In the genomic region with DNA sequence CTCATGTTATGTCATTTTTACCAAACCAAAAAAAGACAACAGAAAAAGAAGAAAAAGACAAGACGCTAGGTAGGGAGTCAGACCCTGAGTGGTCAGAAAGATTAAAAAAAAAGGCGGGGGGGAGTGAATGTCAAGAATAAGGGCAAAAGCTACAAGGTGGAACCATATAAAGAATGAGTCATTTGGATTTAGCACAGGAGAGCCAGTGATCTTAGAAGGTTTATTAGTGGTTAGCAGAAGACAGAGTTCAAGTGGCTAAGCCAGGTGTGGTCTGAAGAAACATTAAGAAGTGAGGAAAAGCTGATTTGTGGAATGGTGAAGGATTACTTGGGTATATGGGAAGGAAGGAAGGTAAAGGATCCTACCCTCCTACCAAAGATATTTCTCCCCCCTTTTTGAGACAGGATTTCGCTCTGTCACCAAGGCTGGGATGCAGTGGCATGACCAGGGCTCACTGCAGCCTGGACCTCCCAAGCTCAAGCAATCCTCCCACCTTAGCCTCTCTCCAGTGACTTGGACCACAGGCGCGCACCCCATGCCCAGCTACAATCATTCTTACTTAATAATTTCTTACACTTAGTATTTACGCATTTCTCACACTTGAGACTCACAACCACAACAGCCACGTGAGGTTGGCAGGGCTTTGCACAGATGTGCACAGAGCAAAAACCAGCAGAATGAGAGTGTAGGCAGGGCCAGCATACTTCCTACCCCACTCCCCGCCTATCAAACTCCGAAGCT, we compare ENCODE assay signal across 13 cellular contexts. TPM values are rescaled to one million over a fixed set of nuclear protein-coding genes. Genes with fewer than 3 reads are reported as not detected.
DNase-seq lines count a peak whose midpoint lies in the region; ATAC-seq and TF ChIP-seq lines count a peak whose summit lies in the region.
"Had no signal": no experiment of that assay in that cellular context is flagged by ENCODE, and none has a peak within 500 bp of the region (broad histone marks: within the 10 kb centered on the region; RNA-seq: fewer than 3 reads in every experiment).

No MANE protein-coding gene starts in this region.

- H3K4me1 Mint-ChIP-seq in Caco-2 (ENCODE audit: low read depth, unreplicated experiment) (peaks cover 34% of the 10 kb centered on the region), neural progenitor cell (peaks cover 21% of the 10 kb centered on the region)
- H3K4me1 Mint-ChIP-seq: activated CD4-positive, alpha-beta T cell treated with anti-CD3 and anti-CD28 coated beads, Interleukin-2, amount 10 ng/mL, durations not matched to agents 7 days and 5 days; T-cell had no signal

- H3K9ac ChIP-seq in neural progenitor cell: no peak overlapping the region

- no peak overlapping the region for H2AFZ ChIP-seq in neural progenitor cell (replicated peaks)

- intact Hi-C loops in Caco-2 (cut with micrococcal nuclease; ENCODE audit: unreplicated experiment): no loop called here

- POLR2A ChIA-PET in Caco-2 (lab: Charles Lee): no interaction called here

- H3K9me3 ChIP-seq in Caco-2 (no peaks in the 10 kb centered on the region), Peyer's patch (peaks cover 0 to 5% (median 0%) of the 10 kb centered on the region in 4 donors), neural progenitor cell (ENCODE audit: low read depth) (no peaks in the 10 kb centered on the region)
- H3K9me3 ChIP-seq: neutrophil had no signal

- H3K4me2 ChIP-seq in neural progenitor cell: peak overlapping the region; percentile 86

- H3K4me3 Mint-ChIP-seq in Caco-2 (ENCODE audit: unreplicated experiment): peak overlapping the region; percentile 83
- peak overlapping the region; percentile 94 for H3K4me3 Mint-ChIP-seq in neural progenitor cell
- H3K4me3 Mint-ChIP-seq: activated CD4-positive, alpha-beta T cell treated with anti-CD3 and anti-CD28 coated beads, Interleukin-2, amount 10 ng/mL, durations not matched to agents 7 days and 5 days had no signal

- H3K9me3 Mint-ChIP-seq in Caco-2 (ENCODE audit: unreplicated experiment) (no peaks in the 10 kb centered on the region), neural progenitor cell (no peaks in the 10 kb centered on the region)
- H3K9me3 Mint-ChIP-seq: activated CD4-positive, alpha-beta T cell treated with anti-CD3 and anti-CD28 coated beads, Interleukin-2, amount 10 ng/mL, durations not matched to agents 7 days and 5 days had no signal

- no peak for DNase-seq in Caco-2
- peak in 2 of 3 donors; percentile 46 to 55 for DNase-seq in Peyer's patch
- no peak for DNase-seq in neural progenitor cell (ENCODE audit: low spot score)
- no peak for DNase-seq in hippocampal formation (lab: John Stamatoyannopoulos, UW)
- DNase-seq in germinal center (ENCODE audit: low spot score): no peak
- no peak for DNase-seq in NCI-H510A (lab: John Stamatoyannopoulos, UW)
- DNase-seq in erythroblast (lab: John Stamatoyannopoulos, UW): no peak
- DNase-seq: activated CD4-positive, alpha-beta T cell treated with anti-CD3 and anti-CD28 coated beads, Interleukin-2, amount 10 ng/mL, durations not matched to agents 7 days and 5 days; DND-41; NCI-H2227 treated with DMSO at 0.1 percent for 48 hours; T-cell had no signal

- H3K27ac Mint-ChIP-seq in Caco-2 (ENCODE audit: unreplicated experiment) (peak overlapping the region; percentile 53), neural progenitor cell (no peak overlapping the region)
- H3K27ac Mint-ChIP-seq: activated CD4-positive, alpha-beta T cell treated with anti-CD3 and anti-CD28 coated beads, Interleukin-2, amount 10 ng/mL, durations not matched to agents 7 days and 5 days; T-cell had no signal

- peak; percentile 24 for ATAC-seq in esophagus mucosa
- ATAC-seq: T-cell had no signal

- H4K20me1 ChIP-seq in neural progenitor cell (ENCODE audit: low read depth): no peaks in the 10 kb centered on the region

- H3K27me3 ChIP-seq in Caco-2 (replicated peaks; ENCODE audit: control insufficient read depth, insufficient read depth, low read length) (no peaks in the 10 kb centered on the region), Peyer's patch (no peaks in the 10 kb centered on the region), neural progenitor cell (peaks cover 12% of the 10 kb centered on the region)

- peak overlapping the region in 3 of 4 donors; percentile 95 to 99 (median 96) for H3K27ac ChIP-seq in Peyer's patch
- no peak overlapping the region for H3K27ac ChIP-seq in neural progenitor cell

- H3K4me3 ChIP-seq in Caco-2 (ENCODE audit: low read depth, low read length) (peak overlapping the region; percentile 69), Peyer's patch (peak overlapping the region in 2 of 4 donors; percentile 61 to 91), neural progenitor cell (peak overlapping the region; percentile 90)

- H3K36me3 ChIP-seq in Caco-2 (ENCODE audit: control insufficient read depth, insufficient read depth, low read length) (no peaks in the 10 kb centered on the region; the same call in 1 of the 2 replicates), Peyer's patch (no peaks in the 10 kb centered on the region), neural progenitor cell (no peaks in the 10 kb centered on the region)
- H3K36me3 ChIP-seq: neutrophil had no signal

- no TSS peak for BruUV-seq in Caco-2 (replicated peaks; lab: Mats Ljungman, UMichigan)

- H3K27me3 Mint-ChIP-seq in Caco-2 (ENCODE audit: insufficient read depth, unreplicated experiment) (no peaks in the 10 kb centered on the region), neural progenitor cell (ENCODE audit: insufficient read depth, low read depth) (peaks cover 3% of the 10 kb centered on the region)

- peaks cover 12% of the 10 kb centered on the region for H3K36me3 Mint-ChIP-seq in Caco-2 (ENCODE audit: insufficient read depth, unreplicated experiment)
- no peaks in the 10 kb centered on the region for H3K36me3 Mint-ChIP-seq in neural progenitor cell
- H3K36me3 Mint-ChIP-seq: T-cell had no signal

- TF ChIP-seq POLR2A in Peyer's patch (IDR thresholded peaks at IDR 0.05) (peak in 1 of 2 donors; percentile 26), erythroblast (IDR thresholded peaks at IDR 0.05; ENCODE audit: low read length) (no peak)

- H3K79me2 ChIP-seq in neural progenitor cell (ENCODE audit: low read depth): peaks cover 58% of the 10 kb centered on the region

- TF ChIP-seq CTCF in Caco-2 (IDR thresholded peaks at IDR 0.05; ENCODE audit: insufficient read depth in 1 of 2, low read depth in 1 of 2, low read length in 1 of 2, severe bottlenecking in 1 of 2, unreplicated experiment in 1 of 2): no peak
- no peak for TF ChIP-seq CTCF in Peyer's patch (IDR thresholded peaks at IDR 0.05)
- TF ChIP-seq CTCF in neural progenitor cell (IDR thresholded peaks at IDR 0.05): no peak

- CTCF ChIA-PET in Caco-2 (lab: Charles Lee): no interaction called here

- H3K4me1 ChIP-seq in Caco-2: no peaks in the 10 kb centered on the region
- peaks cover 0 to 3% (median 0%) of the 10 kb centered on the region in 4 donors for H3K4me1 ChIP-seq in Peyer's patch
- peaks cover 7% of the 10 kb centered on the region for H3K4me1 ChIP-seq in neural progenitor cell

- peaks cover 16% of the 10 kb centered on the region for H3F3A ChIP-seq in neural progenitor cell (ENCODE audit: low read depth)

RNA-seq across cellular contexts. Expression of gene DSC2, which starts 2.6 kb away (rescaled TPM):
- total RNA-seq in Caco-2 (2022) (21.7 and 22.7 TPM in 2 replicates), Peyer's patch (10 to 100 TPM in 3 of 4 donors, 1 to 10 TPM in 1; 9.9 to 90.0 (median 59.6) TPM), esophagus mucosa (434 TPM), neural progenitor cell (ENCODE audit: low replicate concordance) (11.9 and 16.0 TPM in 2 replicates)
- total RNA-seq: activated CD4-positive, alpha-beta T cell treated with anti-CD3 and anti-CD28 coated beads, Interleukin-2, amount 10 ng/mL, durations not matched to agents 7 days and 5 days had no signal

RNA-seq across cellular contexts. Expression of gene DSC3, which starts 57.1 kb away (rescaled TPM):
- total RNA-seq in Caco-2 (2022) (4.5 and 6.8 TPM in 2 replicates), Peyer's patch (1 to 10 TPM in 1 of 4 donors, under 1 TPM in 3; 0.38 to 2.0 (median 0.76) TPM), esophagus mucosa (319 TPM), neural progenitor cell (ENCODE audit: low replicate concordance) (1.2 and 1.8 TPM in 2 replicates)
- total RNA-seq: activated CD4-positive, alpha-beta T cell treated with anti-CD3 and anti-CD28 coated beads, Interleukin-2, amount 10 ng/mL, durations not matched to agents 7 days and 5 days had no signal

Comparison
In these comparisons a context has a peak if more than half of its experiments do, and no peak if none do; other contexts are left out.
1. DNase-seq: peak in Peyer's patch (2 of 3); none in Caco-2 (0 of 2), neural progenitor cell (single experiment), hippocampal formation (0 of 2), germinal center (single experiment), NCI-H510A (single experiment) and erythroblast (0 of 2).
2. RNA of gene DSC3, which starts 57.1 kb away (total RNA-seq): 319 TPM in esophagus mucosa (single experiment); 4.5 to 6.8 TPM in Caco-2, 1.2 to 1.8 TPM in neural progenitor cell and 0.38 to 2.0 TPM in Peyer's patch; every median in the first group is over 10 times any median in the second.